In the genomic region with DNA sequence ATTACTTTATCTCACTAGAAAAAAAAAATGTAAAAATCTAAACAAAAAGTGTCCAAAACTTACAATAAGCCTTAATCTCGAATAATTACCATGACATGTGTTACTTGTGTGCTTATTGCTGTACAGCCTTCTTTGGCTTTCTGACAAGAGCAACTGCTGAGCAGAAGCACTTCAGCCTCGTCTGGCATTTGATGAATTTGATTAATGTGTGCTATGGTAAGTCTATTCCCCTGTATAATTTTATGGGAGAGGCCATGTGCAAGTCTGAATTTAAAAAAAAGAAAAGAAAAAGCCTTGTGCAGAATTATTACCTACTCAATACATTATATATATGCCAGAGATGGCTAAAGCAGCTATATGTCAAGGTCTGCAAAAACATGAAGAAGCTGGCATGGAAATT, we compare ENCODE assay signal across 20 cellular contexts.
A peak's percentile ranks its signal among the peaks of the same experiment; 100 is the strongest.
DNase-seq lines count a peak whose midpoint lies in the region; ATAC-seq and TF ChIP-seq lines count a peak whose summit lies in the region.
"Had no signal": no experiment of that assay in that cellular context is flagged by ENCODE, and none has a peak within 500 bp of the region (broad histone marks: within the 10 kb centered on the region; RNA-seq: fewer than 3 reads in every experiment).

No MANE protein-coding gene starts in this region.

- H3K9me3 Mint-ChIP-seq in activated naive CD8-positive, alpha-beta T cell treated with anti-CD3 and anti-CD28 coated beads, Interleukin-2, amount 10 ng/mL, durations not matched to agents 7 days and 5 days, result no peaks in the 10 kb centered on the region
- H3K9me3 Mint-ChIP-seq in activated naive CD8-positive, alpha-beta T cell treated with anti-CD3 and anti-CD28 coated beads for 36 hours, result no peaks in the 10 kb centered on the region
- no peaks in the 10 kb centered on the region for H3K9me3 Mint-ChIP-seq in T-cell

- ATAC-seq in activated naive CD8-positive, alpha-beta T cell treated with anti-CD3 and anti-CD28 coated beads, Interleukin-2, amount 10 ng/mL, durations not matched to agents 7 days and 5 days (ENCODE audit: low read depth), result no peak
- no peak for ATAC-seq in T-cell (replicated peaks in 1 of 4)
- ATAC-seq in GM19397 (IDR thresholded peaks at IDR 0.05; ENCODE audit: unreplicated experiment), result no peak
- ATAC-seq: foreskin keratinocyte had no signal

- H3K27ac Mint-ChIP-seq in activated naive CD8-positive, alpha-beta T cell treated with anti-CD3 and anti-CD28 coated beads, Interleukin-2, amount 10 ng/mL, durations not matched to agents 7 days and 5 days, result peak overlapping the region; percentile 46
- H3K27ac Mint-ChIP-seq in activated naive CD8-positive, alpha-beta T cell treated with anti-CD3 and anti-CD28 coated beads for 36 hours, result no peak overlapping the region
- H3K27ac Mint-ChIP-seq in T-cell, result no peak overlapping the region
- H3K27ac Mint-ChIP-seq: B cell had no signal

- peaks cover 11% of the 10 kb centered on the region for H3K4me1 Mint-ChIP-seq in activated naive CD8-positive, alpha-beta T cell treated with anti-CD3 and anti-CD28 coated beads, Interleukin-2, amount 10 ng/mL, durations not matched to agents 7 days and 5 days
- H3K4me1 Mint-ChIP-seq in activated naive CD8-positive, alpha-beta T cell treated with anti-CD3 and anti-CD28 coated beads for 36 hours, result peaks cover 15% of the 10 kb centered on the region
- peaks cover 9 to 24% (median 16%) of the 10 kb centered on the region in 3 donors for H3K4me1 Mint-ChIP-seq in T-cell

- H3K27me3 Mint-ChIP-seq in activated naive CD8-positive, alpha-beta T cell treated with anti-CD3 and anti-CD28 coated beads, Interleukin-2, amount 10 ng/mL, durations not matched to agents 7 days and 5 days, result no peaks in the 10 kb centered on the region
- no peaks in the 10 kb centered on the region for H3K27me3 Mint-ChIP-seq in activated naive CD8-positive, alpha-beta T cell treated with anti-CD3 and anti-CD28 coated beads for 36 hours
- H3K27me3 Mint-ChIP-seq in T-cell, result no peaks in the 10 kb centered on the region
- H3K27me3 Mint-ChIP-seq: B cell had no signal

- no peak overlapping the region for H3K4me3 Mint-ChIP-seq in activated naive CD8-positive, alpha-beta T cell treated with anti-CD3 and anti-CD28 coated beads, Interleukin-2, amount 10 ng/mL, durations not matched to agents 7 days and 5 days
- H3K4me3 Mint-ChIP-seq in activated naive CD8-positive, alpha-beta T cell treated with anti-CD3 and anti-CD28 coated beads for 36 hours, result no peak overlapping the region
- H3K4me3 Mint-ChIP-seq in T-cell, result peak overlapping the region; percentile 57 to 71 (median 64)
- H3K4me3 Mint-ChIP-seq: B cell had no signal

- no peak overlapping the region for H3K4me3 ChIP-seq in retinal pigment epithelial cell (ENCODE audit: low read length)

- POLR2A ChIA-PET in activated naive CD8-positive, alpha-beta T cell treated with anti-CD3 and anti-CD28 coated beads, Interleukin-2, amount 10 ng/mL, durations not matched to agents 7 days and 5 days (lab: Charles Lee), result no interaction called here
- POLR2A ChIA-PET in T-cell (lab: Charles Lee), result no interaction called here

- peaks cover 12% of the 10 kb centered on the region for H3K36me3 Mint-ChIP-seq in activated naive CD8-positive, alpha-beta T cell treated with anti-CD3 and anti-CD28 coated beads, Interleukin-2, amount 10 ng/mL, durations not matched to agents 7 days and 5 days
- H3K36me3 Mint-ChIP-seq in activated naive CD8-positive, alpha-beta T cell treated with anti-CD3 and anti-CD28 coated beads for 36 hours, result peaks cover 6% of the 10 kb centered on the region
- peaks cover 34% of the 10 kb centered on the region for H3K36me3 Mint-ChIP-seq in T-cell

- TF ChIP-seq CTCF in retinal pigment epithelial cell (conservative IDR thresholded peaks at IDR 0.05; ENCODE audit: low read depth, low read length), result no peak

- DNase-seq in NCI-H1105 treated with DMSO at 0.1 percent for 48 hours (lab: John Stamatoyannopoulos, UW) (peak; percentile 21), NCI-H1105 (lab: John Stamatoyannopoulos, UW) (no peak), T-cell (no peak), retinal pigment epithelial cell (ENCODE audit: low read depth) (peak; percentile 87), AG08395 (ENCODE audit: low spot score) (no peak)
- DNase-seq in activated naive CD8-positive, alpha-beta T cell treated with anti-CD3 and anti-CD28 coated beads, Interleukin-2, amount 10 ng/mL, durations not matched to agents 7 days and 5 days, result no peak
- DNase-seq in activated naive CD8-positive, alpha-beta T cell treated with anti-CD3 and anti-CD28 coated beads for 36 hours, result no peak
- DNase-seq: 8988T; activated CD4-positive, CD25-positive, alpha-beta regulatory T cell; activated gamma-delta T cell treated with Interleukin-2 at 50 U/mL for 16 hours; anterior cingulate cortex; foreskin keratinocyte; hypothalamus; islet precursor cell; NCI-H1048; NCI-H2081 treated with DMSO at 0.1 percent for 48 hours; NCI-H82; retina had no signal

- CTCF ChIA-PET in T-cell (lab: Charles Lee), result interaction anchor here (0.6 to 0.7 kb wide), 2 partner anchors 20 to 257 kb away, joined by 3 to 4 read pairs; no protein-coding TSS in a partner anchor

Comparison
In these comparisons a context has a peak if more than half of its experiments do, and no peak if none do; other contexts are left out.
1. DNase-seq: peak in NCI-H1105 treated with DMSO at 0.1 percent for 48 hours (single experiment) and retinal pigment epithelial cell (single experiment); none in NCI-H1105 (single experiment), activated naive CD8-positive, alpha-beta T cell treated with anti-CD3 and anti-CD28 coated beads, Interleukin-2, amount 10 ng/mL, durations not matched to agents 7 days and 5 days (single experiment), activated naive CD8-positive, alpha-beta T cell treated with anti-CD3 and anti-CD28 coated beads for 36 hours (single experiment), T-cell (0 of 34) and AG08395 (single experiment).
2. H3K4me3 Mint-ChIP-seq: peak in T-cell (3 of 3); none in activated naive CD8-positive, alpha-beta T cell treated with anti-CD3 and anti-CD28 coated beads, Interleukin-2, amount 10 ng/mL, durations not matched to agents 7 days and 5 days (single experiment) and activated naive CD8-positive, alpha-beta T cell treated with anti-CD3 and anti-CD28 coated beads for 36 hours (single experiment).